Comparison of ENCODE assay signal across 9 cellular contexts in the genomic region with DNA sequence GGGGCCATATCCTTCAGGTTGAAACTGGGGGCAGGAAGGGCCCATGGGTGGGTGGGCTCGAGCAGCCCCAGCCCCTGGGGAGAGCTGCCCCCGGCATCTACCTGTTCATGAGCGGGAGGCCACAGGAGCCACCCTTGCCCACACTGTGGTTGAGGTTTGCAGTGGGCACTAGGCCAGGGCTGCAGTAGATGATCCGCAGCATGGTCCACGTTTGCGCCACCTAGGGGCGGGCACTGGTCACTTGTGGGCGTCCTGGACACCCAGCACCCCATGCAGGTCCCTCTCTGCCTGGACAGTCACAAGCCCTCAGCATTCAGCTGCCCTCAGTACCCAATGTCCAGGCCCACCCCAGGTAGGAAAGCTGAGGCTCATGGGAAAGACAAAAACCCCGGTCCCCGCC. TPM values are rescaled to one million over a fixed set of nuclear protein-coding genes. Genes with fewer than 3 reads are reported as not detected.
DNase-seq lines count a peak whose midpoint lies in the region; ATAC-seq and TF ChIP-seq lines count a peak whose summit lies in the region.
"Had no signal": no experiment of that assay in that cellular context is flagged by ENCODE, and none has a peak within 500 bp of the region (broad histone marks: within the 10 kb centered on the region; RNA-seq: fewer than 3 reads in every experiment).

No MANE protein-coding gene starts in this region.

- peaks cover 16% of the 10 kb centered on the region for H3K36me3 Mint-ChIP-seq in brain

- H3K27me3 ChIP-seq in MG63 (no peaks in the 10 kb centered on the region), ovary (no peaks in the 10 kb centered on the region)

- H3K4me1 Mint-ChIP-seq in brain, result peaks cover 55% of the 10 kb centered on the region

- intact Hi-C loops in ovary (cut with DNase I), result no loop called here

- no peak for TF ChIP-seq EP300 in ovary (IDR thresholded peaks at IDR 0.05)

- peak overlapping the region in 2 of 5 experiments; percentile 16 to 76 for H3K27ac Mint-ChIP-seq in brain

- H3K27ac ChIP-seq in ovary, result no peak overlapping the region
- H3K27ac ChIP-seq: BLaER1 treated with 17β-estradiol and CSF1 and Interleukin-3, amounts not matched to agents 10 nM and 100 nM had no signal

- peaks cover 4% of the 10 kb centered on the region for H3K27me3 Mint-ChIP-seq in brain

- no peak for TF ChIP-seq POLR2A in ovary (IDR thresholded peaks at IDR 0.05)

- H3K4me3 ChIP-seq in MG63 (no peak overlapping the region), ovary (no peak overlapping the region)

- H3K9me3 ChIP-seq in MG63 (no peaks in the 10 kb centered on the region), ovary (no peaks in the 10 kb centered on the region)
- H3K9me3 ChIP-seq: BLaER1 treated with 17β-estradiol and CSF1 and Interleukin-3, amounts not matched to agents 10 nM and 100 nM had no signal

- WGBS in ovary, 3 donors, result 60 to 75% (median 65%) methylated on average over 10 of the region's 10 CpGs

- H3K4me3 Mint-ChIP-seq in brain, result peak overlapping the region; percentile 19 to 63 (median 50)

- peaks cover 35% of the 10 kb centered on the region for H3K4me1 ChIP-seq in ovary (ENCODE audit: insufficient read depth)

- DNase-seq in NCI-H146 (lab: John Stamatoyannopoulos, UW), result peak; percentile 48
- DNase-seq in NCI-H146 treated with DMSO at 0.1 percent for 48 hours (lab: John Stamatoyannopoulos, UW; ENCODE audit: unreplicated experiment), result no peak
- peak; percentile 75 for DNase-seq in MG63
- DNase-seq in ovary, result peak; percentile 29 to 68 (median 57)
- no peak for DNase-seq in pons (ENCODE audit: low spot score)

- ATAC-seq in HG03565 (IDR thresholded peaks at IDR 0.05; ENCODE audit: unreplicated experiment) (no peak), GM19467 (IDR thresholded peaks at IDR 0.05; ENCODE audit: unreplicated experiment) (no peak)

- H3K9me3 Mint-ChIP-seq in brain, result no peaks in the 10 kb centered on the region

- TF ChIP-seq CTCF in brain (conservative IDR thresholded peaks at IDR 0.05) (peak; percentile 29 to 54), ovary (IDR thresholded peaks at IDR 0.05) (no peak)

- H3K36me3 ChIP-seq in MG63 (peaks cover 61% of the 10 kb centered on the region), ovary (no peaks in the 10 kb centered on the region)

RNA-seq across cellular contexts. Expression of gene JMJD8, which starts 1.8 kb away (rescaled TPM):
- total RNA-seq in MG63 (2014; rRNA removed; shearing (Covaris generic); ENCODE audit: low replicate concordance), result 15.1 and 66.3 TPM in 2 replicates
- polyA plus RNA-seq in brain (ENCODE audit: insufficient read depth, low read depth, low replicate concordance) (69.1 TPM), ovary (10 to 100 TPM; 10.2 to 53.8 TPM)
- total RNA-seq in ovary, result 10 to 100 TPM; 36.6 to 73.9 (median 64.0) TPM

RNA-seq across cellular contexts. Expression of gene WDR24, which starts 4.2 kb away (rescaled TPM):
- total RNA-seq in MG63 (2014; rRNA removed; shearing (Covaris generic); ENCODE audit: low replicate concordance), result 8.0 and 8.2 TPM in 2 replicates
- polyA plus RNA-seq in brain (ENCODE audit: insufficient read depth, low read depth, low replicate concordance), result 24.5 TPM
- total RNA-seq in ovary, result 10 to 100 TPM in 6 of 7 donors, 1 to 10 TPM in 1; 8.4 to 17.3 (median 13.4) TPM
- polyA plus RNA-seq in ovary, result 10 to 100 TPM in 1 of 2 donors, under 1 TPM in 1; 0.42 to 10.3 TPM

RNA-seq across cellular contexts. Expression of gene STUB1, which starts 5.8 kb away (rescaled TPM):
- 301 and 418 TPM in 2 replicates for total RNA-seq in MG63 (2014; rRNA removed; shearing (Covaris generic); ENCODE audit: low replicate concordance)
- polyA plus RNA-seq in brain (ENCODE audit: insufficient read depth, low read depth, low replicate concordance) (209 TPM), ovary (100 to 1,000 TPM in 1 of 2 donors, 10 to 100 TPM in 1; 20.1 to 107 TPM)
- total RNA-seq in ovary, result 100 to 1,000 TPM in 4 of 7 donors, 10 to 100 TPM in 3; 72.3 to 115 (median 102) TPM

RNA-seq across cellular contexts. Expression of gene RHBDL1, which starts 10.5 kb away (rescaled TPM):
- total RNA-seq in MG63 (2014; rRNA removed; shearing (Covaris generic); ENCODE audit: low replicate concordance), result 0.16 TPM in 1 of 2 replicates, not detected in the other
- 10.0 TPM for polyA plus RNA-seq in brain (ENCODE audit: insufficient read depth, low read depth, low replicate concordance)
- 1 to 10 TPM in 6 of 7 donors, under 1 TPM in 1; 0.50 to 4.3 (median 1.4) TPM for total RNA-seq in ovary
- polyA plus RNA-seq in ovary, result under 1 TPM in 1 of 2 donors, not detected in 1; 0.80 TPM

RNA-seq across cellular contexts. Expression of gene RHOT2, which starts 18.0 kb away (rescaled TPM):
- 48.7 and 72.8 TPM in 2 replicates for total RNA-seq in MG63 (2014; rRNA removed; shearing (Covaris generic); ENCODE audit: low replicate concordance)
- polyA plus RNA-seq in brain (ENCODE audit: insufficient read depth, low read depth, low replicate concordance) (65.6 TPM), ovary (10 to 100 TPM; 11.6 to 96.6 TPM)
- total RNA-seq in ovary, result 100 to 1,000 TPM in 1 of 7 donors, 10 to 100 TPM in 6; 44.6 to 100 (median 80.6) TPM

Comparison
In these comparisons a context has a peak if more than half of its experiments do, and no peak if none do; other contexts are left out.
1. DNase-seq: peak in NCI-H146 (single experiment), MG63 (single experiment) and ovary (5 of 5); none in NCI-H146 treated with DMSO at 0.1 percent for 48 hours (single experiment) and pons (single experiment).
2. CTCF ChIP-seq: peak in brain (2 of 2); none in ovary (0 of 3).